In genomic region chr5:16935271-16936149, GRCh38 we compare ENCODE assay signal across 8 cellular contexts. TPM values are rescaled to one million over a fixed set of nuclear protein-coding genes. Genes with fewer than 3 reads are reported as not detected.
DNase-seq lines count a peak whose midpoint lies in the region; ATAC-seq and TF ChIP-seq lines count a peak whose summit lies in the region.

No MANE protein-coding gene starts in this region.

- ATAC-seq in GM21786 (IDR thresholded peaks at IDR 0.05; ENCODE audit: unreplicated experiment), result peak; percentile 43

- TF ChIP-seq CTCF in fibroblast of the aortic adventitia (IDR thresholded peaks at IDR 0.05; ENCODE audit: insufficient read depth, low read length) (no peak), nephron (IDR thresholded peaks at IDR 0.05; ENCODE audit: unreplicated experiment in 3 of 3) (no peak)

- H3K4me3 ChIP-seq in fibroblast of the aortic adventitia (ENCODE audit: low read depth, low read length), result peak overlapping the region; percentile 92

- peak overlapping the region; percentile 64 for H3K4me3 Mint-ChIP-seq in activated CD4-positive, alpha-beta memory T cell treated with anti-CD3 and anti-CD28 coated beads for 36 hours
- H3K4me3 Mint-ChIP-seq in nephron, result peak overlapping the region; percentile 95 to 98 (median 97)

- CTCF ChIA-PET in activated CD4-positive, alpha-beta memory T cell treated with anti-CD3 and anti-CD28 coated beads for 36 hours (lab: Charles Lee), result no interaction called here

- POLR2A ChIA-PET in activated CD4-positive, alpha-beta memory T cell treated with anti-CD3 and anti-CD28 coated beads for 36 hours (lab: Charles Lee), result no interaction called here

- H3K4me1 Mint-ChIP-seq in activated CD4-positive, alpha-beta memory T cell treated with anti-CD3 and anti-CD28 coated beads for 36 hours (ENCODE audit: low read depth), result peaks cover 17% of the 10 kb centered on the region
- peaks cover 46% of the 10 kb centered on the region for H3K4me1 Mint-ChIP-seq in nephron

- intact Hi-C loops in activated CD4-positive, alpha-beta memory T cell treated with anti-CD3 and anti-CD28 coated beads for 36 hours (cut with micrococcal nuclease), result loop anchor here (1.0 to 5.0 kb wide), 3 partner anchors 150 to 323 kb away; no protein-coding TSS in a partner anchor

- H3K36me3 Mint-ChIP-seq in activated CD4-positive, alpha-beta memory T cell treated with anti-CD3 and anti-CD28 coated beads for 36 hours, result no peaks in the 10 kb centered on the region
- H3K36me3 Mint-ChIP-seq in nephron (ENCODE audit: low read depth), result no peaks in the 10 kb centered on the region

- H3K27ac Mint-ChIP-seq in activated CD4-positive, alpha-beta memory T cell treated with anti-CD3 and anti-CD28 coated beads for 36 hours, result no peak overlapping the region
- peak overlapping the region; percentile 80 to 90 (median 90) for H3K27ac Mint-ChIP-seq in nephron

- peaks cover 58% of the 10 kb centered on the region for H3K27me3 Mint-ChIP-seq in activated CD4-positive, alpha-beta memory T cell treated with anti-CD3 and anti-CD28 coated beads for 36 hours
- peaks cover 41% of the 10 kb centered on the region for H3K27me3 Mint-ChIP-seq in nephron (ENCODE audit: low read depth)

- no peaks in the 10 kb centered on the region for H3K9me3 Mint-ChIP-seq in activated CD4-positive, alpha-beta memory T cell treated with anti-CD3 and anti-CD28 coated beads for 36 hours
- no peaks in the 10 kb centered on the region for H3K9me3 Mint-ChIP-seq in nephron

- peak; percentile 41 for DNase-seq in GM03348 (ENCODE audit: low spot score)
- peak; percentile 55 for DNase-seq in LoVo (ENCODE audit: low spot score)
- DNase-seq in activated CD4-positive, alpha-beta memory T cell treated with anti-CD3 and anti-CD28 coated beads for 36 hours, result peak; percentile 43
- DNase-seq in fibroblast of the aortic adventitia (ENCODE audit: low read depth), result peak; percentile 47
- no peak for DNase-seq in midbrain (lab: John Stamatoyannopoulos, UW)
- no peak for DNase-seq in NCI-H1436 (lab: John Stamatoyannopoulos, UW)

RNA-seq across cellular contexts. Expression of gene MYO10, which starts 0.6 kb away (rescaled TPM):
- under 1 TPM; 0.21 to 0.34 TPM for total RNA-seq in activated CD4-positive, alpha-beta memory T cell treated with anti-CD3 and anti-CD28 coated beads for 36 hours
- total RNA-seq in fibroblast of the aortic adventitia (ENCODE audit: low replicate concordance), result 37.1 and 324 TPM in 2 replicates

Comparison
In these comparisons a context has a peak if more than half of its experiments do, and no peak if none do; other contexts are left out.
1. DNase-seq: peak in GM03348 (single experiment), LoVo (single experiment), activated CD4-positive, alpha-beta memory T cell treated with anti-CD3 and anti-CD28 coated beads for 36 hours (single experiment) and fibroblast of the aortic adventitia (single experiment); none in midbrain (single experiment) and NCI-H1436 (single experiment).
2. RNA of gene MYO10, which starts 0.6 kb away (total RNA-seq): 37.1 to 324 TPM in fibroblast of the aortic adventitia; 0.21 to 0.34 TPM in activated CD4-positive, alpha-beta memory T cell treated with anti-CD3 and anti-CD28 coated beads for 36 hours; every median in the first group is over 10 times any median in the second.